ENCODE assay signal across 14 cellular contexts in genomic region chr19:1000591-1001537, GRCh38. TPM values are rescaled to one million over a fixed set of nuclear protein-coding genes. Genes with fewer than 3 reads are reported as not detected.
DNase-seq lines count a peak whose midpoint lies in the region; ATAC-seq and TF ChIP-seq lines count a peak whose summit lies in the region.
"Had no signal": no experiment of that assay in that cellular context is flagged by ENCODE, and none has a peak within 500 bp of the region (broad histone marks: within the 10 kb centered on the region; RNA-seq: fewer than 3 reads in every experiment).

No MANE protein-coding gene starts in this region.

- H3K4me3 ChIP-seq in A673 (ENCODE audit: low read depth, low read length, poor library complexity, severe bottlenecking) (peak overlapping the region; percentile 17), Caco-2 (ENCODE audit: low read depth, low read length) (peak overlapping the region; percentile 30)

- POLR2A ChIA-PET in A673 (lab: Charles Lee; ENCODE audit: low non-redundant PET) (interaction anchor here (0.6 kb wide), 1 partner anchor 118 kb away, joined by 4 read pairs; no protein-coding TSS in a partner anchor), Caco-2 (lab: Charles Lee) (interaction anchor here (0.6 kb wide), 1 partner anchor 434 kb away, joined by 3 read pairs; no protein-coding TSS in a partner anchor), activated B cell treated with CpG ODN at 0.5 μM for 24 hours (lab: Charles Lee) (interaction anchor here (0.5 to 0.9 kb wide), 5 partner anchors 8 to 74 kb away, joined by 3 to 6 read pairs (median 3); partner anchors contain the start of gene ABCA7)

- TF ChIP-seq POLR2A in GM18505 (IDR thresholded peaks at IDR 0.05; ENCODE audit: borderline replicate concordance, extremely low read depth, insufficient read depth, insufficient read length): no peak

- DNase-seq in A673 (ENCODE audit: low spot score) (no peak), Caco-2 (no peak), activated B cell treated with CpG ODN at 0.5 μM for 24 hours (peak; percentile 34), memory B cell (ENCODE audit: low spot score in 2 of 2) (peak in 1 of 2 donors; percentile 54), NCI-H2227 (lab: John Stamatoyannopoulos, UW; ENCODE audit: unreplicated experiment) (no peak), SHP77 (lab: John Stamatoyannopoulos, UW) (no peak)
- DNase-seq: esophagus squamous epithelium, NCI-H2107 had no signal

- H3K27me3 ChIP-seq in A673 (replicated peaks; ENCODE audit: insufficient read depth, low read depth, low read length, poor library complexity) (peaks cover 50% of the 10 kb centered on the region), Caco-2 (replicated peaks; ENCODE audit: control insufficient read depth, insufficient read depth, low read length) (peaks cover 2% of the 10 kb centered on the region; the same call in 1 of the 2 replicates)

- H3K9me3 ChIP-seq in A673 (ENCODE audit: low read depth, low read length, poor library complexity, severe bottlenecking): no peaks in the 10 kb centered on the region
- H3K9me3 ChIP-seq in Caco-2: no peaks in the 10 kb centered on the region
- H3K9me3 ChIP-seq: ascending aorta, esophagus squamous epithelium, left lung had no signal

- H3K27me3 Mint-ChIP-seq in Caco-2 (ENCODE audit: insufficient read depth, unreplicated experiment) (peaks cover 15% of the 10 kb centered on the region), activated B cell treated with CpG ODN at 0.5 μM for 24 hours (peaks cover 33% of the 10 kb centered on the region), memory B cell (peaks cover 22% of the 10 kb centered on the region)

- H3K4me1 Mint-ChIP-seq in Caco-2 (ENCODE audit: low read depth, unreplicated experiment) (no peaks in the 10 kb centered on the region), activated B cell treated with CpG ODN at 0.5 μM for 24 hours (peaks cover 18% of the 10 kb centered on the region), memory B cell (peaks cover 16% of the 10 kb centered on the region)

- intact Hi-C loops in A673 (cut with micrococcal nuclease; ENCODE audit: unreplicated experiment): no loop called here
- intact Hi-C loops in Caco-2 (cut with micrococcal nuclease; ENCODE audit: unreplicated experiment): loop anchor here (2.0 kb wide), 1 partner anchor 144 kb away; no protein-coding TSS in a partner anchor
- intact Hi-C loops in activated B cell treated with CpG ODN at 0.5 μM for 24 hours (cut with micrococcal nuclease): loop anchor here (1.0 to 2.0 kb wide), 6 partner anchors 17 to 231 kb away; partner anchors contain the start of genes RNU6-2, TMEM259 and WDR18

- H3K36me3 ChIP-seq in A673 (ENCODE audit: insufficient read depth, low read length, poor library complexity, severe bottlenecking) (no peaks in the 10 kb centered on the region), Caco-2 (ENCODE audit: control insufficient read depth, insufficient read depth, low read length) (no peaks in the 10 kb centered on the region)
- H3K36me3 ChIP-seq: ascending aorta, esophagus squamous epithelium, left lung had no signal

- no peaks in the 10 kb centered on the region for H3K9me3 Mint-ChIP-seq in Caco-2 (ENCODE audit: unreplicated experiment)
- no peaks in the 10 kb centered on the region for H3K9me3 Mint-ChIP-seq in activated B cell treated with CpG ODN at 0.5 μM for 24 hours
- H3K9me3 Mint-ChIP-seq in memory B cell: no peaks in the 10 kb centered on the region
- H3K9me3 Mint-ChIP-seq: activated CD8-positive, alpha-beta T cell treated with anti-CD3 and anti-CD28 coated beads for 36 hours had no signal

- no peak overlapping the region for H3K27ac ChIP-seq in A673 (ENCODE audit: low read depth, low read length, poor library complexity, severe bottlenecking)
- H3K27ac ChIP-seq: ascending aorta, esophagus squamous epithelium, left lung had no signal

- no peak for ATAC-seq in activated B cell treated with CpG ODN at 0.5 μM for 24 hours (ENCODE audit: low read depth)
- ATAC-seq in memory B cell (ENCODE audit: low read depth): no peak
- no peak for ATAC-seq in GM19467 (IDR thresholded peaks at IDR 0.05; ENCODE audit: unreplicated experiment)
- ATAC-seq in GM18505 (IDR thresholded peaks at IDR 0.05; ENCODE audit: unreplicated experiment): no peak

- H3K36me3 Mint-ChIP-seq in Caco-2 (ENCODE audit: insufficient read depth, unreplicated experiment) (peaks cover 47% of the 10 kb centered on the region), activated B cell treated with CpG ODN at 0.5 μM for 24 hours (ENCODE audit: low read depth) (no peaks in the 10 kb centered on the region), memory B cell (no peaks in the 10 kb centered on the region)

- H3K4me1 ChIP-seq in A673 (ENCODE audit: insufficient read depth, low read length, poor library complexity, severe bottlenecking) (peaks cover 20% of the 10 kb centered on the region), Caco-2 (peaks cover 18% of the 10 kb centered on the region)

- H3K4me3 Mint-ChIP-seq in Caco-2 (ENCODE audit: unreplicated experiment) (peak overlapping the region; percentile 69), activated B cell treated with CpG ODN at 0.5 μM for 24 hours (peak overlapping the region; percentile 46), memory B cell (peak overlapping the region; percentile 71)
- H3K4me3 Mint-ChIP-seq: activated CD8-positive, alpha-beta T cell treated with anti-CD3 and anti-CD28 coated beads for 36 hours had no signal

- CTCF ChIA-PET in A673 (lab: Charles Lee) (interaction anchor here (0.7 kb wide), 1 partner anchor 134 kb away, joined by 3 read pairs; no protein-coding TSS in a partner anchor), Caco-2 (lab: Charles Lee) (interaction anchor here (0.6 to 1.1 kb wide), 8 partner anchors 9 to 87 kb away, joined by 3 to 8 read pairs (median 3); partner anchors contain the start of gene RNU6-2), activated B cell treated with CpG ODN at 0.5 μM for 24 hours (lab: Charles Lee) (interaction anchor here (0.8 to 1.1 kb wide), 4 partner anchors 25 to 220 kb away, joined by 3 read pairs; no protein-coding TSS in a partner anchor)

- BruUV-seq in A673 (replicated peaks; lab: Mats Ljungman, UMichigan) (no TSS peak), Caco-2 (replicated peaks; lab: Mats Ljungman, UMichigan) (no TSS peak)

- no peak for TF ChIP-seq CTCF in A673 (conservative IDR thresholded peaks at IDR 0.05; ENCODE audit: low read depth, low read length)
- TF ChIP-seq CTCF in Caco-2 (IDR thresholded peaks at IDR 0.05; ENCODE audit: insufficient read depth in 1 of 2, low read depth in 1 of 2, low read length in 1 of 2, severe bottlenecking in 1 of 2, unreplicated experiment in 1 of 2): no peak
- no peak for TF ChIP-seq CTCF in activated B cell treated with CpG ODN at 0.5 μM for 24 hours (IDR thresholded peaks at IDR 0.05)

- no peak overlapping the region for H3K27ac Mint-ChIP-seq in Caco-2 (ENCODE audit: unreplicated experiment)
- H3K27ac Mint-ChIP-seq in activated B cell treated with CpG ODN at 0.5 μM for 24 hours: no peak overlapping the region
- peak overlapping the region; percentile 13 for H3K27ac Mint-ChIP-seq in memory B cell
- H3K27ac Mint-ChIP-seq: activated CD8-positive, alpha-beta T cell treated with anti-CD3 and anti-CD28 coated beads for 36 hours had no signal

RNA-seq across cellular contexts. Expression of gene GRIN3B, which starts 0.6 kb away (rescaled TPM):
- not detected in 2 replicates for total RNA-seq in A673 (2021)
- 0.41 and 0.49 TPM in 2 replicates for total RNA-seq in Caco-2 (2022)
- total RNA-seq in activated B cell treated with CpG ODN at 0.5 μM for 24 hours: 0.11 TPM in 1 of 2 replicates, not detected in the other
- total RNA-seq: ascending aorta, esophagus squamous epithelium had no signal

RNA-seq across cellular contexts. Expression of gene WDR18, which starts 16.7 kb away (rescaled TPM):
- total RNA-seq in A673 (2021): 109 and 116 TPM in 2 replicates
- 89.5 and 96.8 TPM in 2 replicates for total RNA-seq in Caco-2 (2022)
- 66.5 and 84.7 TPM in 2 replicates for total RNA-seq in activated B cell treated with CpG ODN at 0.5 μM for 24 hours

RNA-seq across cellular contexts. Expression of gene TMEM259, which starts 20.1 kb away (rescaled TPM):
- total RNA-seq in A673 (2021): 151 and 170 TPM in 2 replicates
- 148 and 154 TPM in 2 replicates for total RNA-seq in Caco-2 (2022)
- 223 and 257 TPM in 2 replicates for total RNA-seq in activated B cell treated with CpG ODN at 0.5 μM for 24 hours

RNA-seq across cellular contexts. Expression of gene RNU6-2, which starts 20.5 kb away (rescaled TPM):
- total RNA-seq in A673 (2021) (not detected in 2 replicates), Caco-2 (2022) (not detected in 2 replicates), activated B cell treated with CpG ODN at 0.5 μM for 24 hours (not detected in 2 replicates)
- total RNA-seq: activated CD8-positive, alpha-beta T cell treated with anti-CD3 and anti-CD28 coated beads for 36 hours; ascending aorta; esophagus squamous epithelium; left lung; renal cortical epithelial cell had no signal

RNA-seq across cellular contexts. Expression of gene CNN2, which starts 25.5 kb away (rescaled TPM):
- 112 and 146 TPM in 2 replicates for total RNA-seq in A673 (2021)
- total RNA-seq in Caco-2 (2022): 194 and 221 TPM in 2 replicates
- total RNA-seq in activated B cell treated with CpG ODN at 0.5 μM for 24 hours: 352 and 371 TPM in 2 replicates
